3 cellular contexts compared by ENCODE assay signal in genomic region chr17:82304826-82305726, GRCh38.
TF ChIP-seq lines count a peak whose summit lies in the region.

No MANE protein-coding gene starts in this region.

TF ChIP-seq in IMR-90, 13 proteins besides CTCF, POLR2A, EP300 and RAD21:
- TF ChIP-seq MAFK (IDR thresholded peaks at IDR 0.05; ENCODE audit: low read depth, low read length) (no peak), CEBPB (IDR thresholded peaks at IDR 0.05; ENCODE audit: low read depth, low read length) (no peak), SMC3 (IDR thresholded peaks at IDR 0.05; ENCODE audit: low read depth, low read length) (no peak), NFE2L2 (IDR thresholded peaks at IDR 0.05; ENCODE audit: low read depth, low read length) (no peak), MAZ (IDR thresholded peaks at IDR 0.05; ENCODE audit: borderline replicate concordance, low read depth, low read length) (no peak)

TF ChIP-seq in K562, 482 proteins besides CTCF, POLR2A, EP300 and RAD21:
- no peak for TF ChIP-seq RNF219 (CRISPR knock-in tag; IDR thresholded peaks at IDR 0.05)
- 0 out of 2 replicates have a peak, but pooled peaks have one; percentile 19 for TF ChIP-seq TFAP4 (CRISPR knock-in tag; IDR thresholded peaks at IDR 0.05; ENCODE audit: borderline replicate concordance)
- peak; percentile 94 for TF ChIP-seq ZBTB33 (CRISPR knock-in tag; IDR thresholded peaks at IDR 0.05)
- no peak for TF ChIP-seq NR4A1 (CRISPR knock-in tag; IDR thresholded peaks at IDR 0.05)
- TF ChIP-seq NR4A1 (tag; IDR thresholded peaks at IDR 0.05) = 0 out of 2 replicates have a peak, but pooled peaks have one; percentile 20
- TF ChIP-seq PREB (CRISPR knock-in tag; IDR thresholded peaks at IDR 0.05) = 0 out of 2 replicates have a peak, but pooled peaks have one; percentile 27

TF ChIP-seq in HEK293T, 16 proteins besides CTCF, POLR2A, EP300 and RAD21:
- TF ChIP-seq FOXM1 (IDR thresholded peaks at IDR 0.05; ENCODE audit: borderline replicate concordance) = no peak
- TF ChIP-seq FOXK2 (IDR thresholded peaks at IDR 0.05) = no peak
- TF ChIP-seq SP1 (IDR thresholded peaks at IDR 0.05) = no peak
- TF ChIP-seq PKNOX1 (IDR thresholded peaks at IDR 0.05) = no peak
- TF ChIP-seq NFRKB (IDR thresholded peaks at IDR 0.05) = no peak
- TF ChIP-seq CTBP1 (IDR thresholded peaks at IDR 0.05; ENCODE audit: borderline replicate concordance) = no peak
- no peak for TF ChIP-seq ZNF384 (IDR thresholded peaks at IDR 0.05)
- no peak for TF ChIP-seq TARDBP (IDR thresholded peaks at IDR 0.05)
- TF ChIP-seq SUZ12 (IDR thresholded peaks at IDR 0.05) = no peak
- TF ChIP-seq ELF4 (IDR thresholded peaks at IDR 0.05) = no peak
- TF ChIP-seq FOXA1 (IDR thresholded peaks at IDR 0.05) = no peak
- TF ChIP-seq BHLHE40 (IDR thresholded peaks at IDR 0.05; ENCODE audit: borderline replicate concordance) = no peak
- TF ChIP-seq HDGF (IDR thresholded peaks at IDR 0.05; ENCODE audit: borderline replicate concordance) = no peak
- no peak for TF ChIP-seq LEF1 (IDR thresholded peaks at IDR 0.05; ENCODE audit: borderline replicate concordance)
- TF ChIP-seq ARNT (IDR thresholded peaks at IDR 0.05) = no peak
- TF ChIP-seq L3MBTL2 (conservative IDR thresholded peaks at IDR 0.05) = no peak
